30 cellular contexts compared by ENCODE assay signal in the genomic region with DNA sequence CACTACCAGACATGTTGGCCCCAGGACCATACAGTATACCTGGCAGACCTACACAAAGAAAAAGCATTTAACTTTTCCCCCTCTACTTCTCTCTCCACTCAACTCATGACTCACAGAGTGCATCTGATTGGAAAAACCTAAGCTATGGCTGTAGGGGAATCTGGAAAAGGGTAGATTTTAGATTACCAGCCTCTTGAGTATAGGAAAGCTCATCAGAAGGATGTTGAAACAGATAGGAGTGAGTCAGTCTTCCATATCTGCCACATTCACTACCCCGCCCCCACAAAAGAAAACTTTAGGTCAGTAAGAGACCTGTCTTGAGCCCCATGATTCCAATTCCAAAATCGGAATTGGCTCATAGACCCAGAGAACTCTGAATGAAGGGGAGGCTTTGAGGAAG. TPM values are rescaled to one million over a fixed set of nuclear protein-coding genes. Genes with fewer than 3 reads are reported as not detected.
DNase-seq lines count a peak whose midpoint lies in the region; ATAC-seq and TF ChIP-seq lines count a peak whose summit lies in the region.
"Had no signal": no experiment of that assay in that cellular context is flagged by ENCODE, and none has a peak within 500 bp of the region (broad histone marks: within the 10 kb centered on the region; RNA-seq: fewer than 3 reads in every experiment).

No MANE protein-coding gene starts in this region.

- no peak overlapping the region for H2AK5ac ChIP-seq in trophoblast cell (ENCODE audit: low read length)

- H2BK5ac ChIP-seq in trophoblast cell (ENCODE audit: low read depth, low read length, poor library complexity), result no peak overlapping the region

- H3K4me3 ChIP-seq in choroid plexus epithelial cell (ENCODE audit: low read depth, low read length), result no peak overlapping the region
- no peak overlapping the region for H3K4me3 ChIP-seq in trophoblast cell (ENCODE audit: low read depth, low read length)
- H3K4me3 ChIP-seq: cardiac muscle cell, left ventricle myocardium inferior, psoas muscle, SJSA1, tibial artery had no signal

- ATAC-seq in GM21390 (IDR thresholded peaks at IDR 0.05; ENCODE audit: unreplicated experiment) (no peak), HG03196 (IDR thresholded peaks at IDR 0.05; ENCODE audit: unreplicated experiment) (no peak)
- ATAC-seq: activated CD8-positive, alpha-beta memory T cell treated with anti-CD3 and anti-CD28 coated beads, Interleukin-2, amount 10 ng/mL, durations not matched to agents 7 days and 5 days; esophagus mucosa; psoas muscle; stimulated activated naive CD8-positive, alpha-beta T cell treated with anti-CD3 and anti-CD28 coated beads, Interleukin-15, amount 100 ng/mL, for 72 hours; T-cell had no signal

- peak overlapping the region; percentile 8 for H2BK120ac ChIP-seq in trophoblast cell (ENCODE audit: insufficient read depth, low read length, poor library complexity)

- no peak overlapping the region for H4K8ac ChIP-seq in trophoblast cell (ENCODE audit: low read depth, low read length)

- in situ Hi-C loops in ACHN (cut with HindIII; ENCODE audit: low pct_ligation_motif_present, low pct_unique_long_range_greater_than_20kb, low sequenced_read_pairs), result no loop called here

- TF ChIP-seq CTCF in choroid plexus epithelial cell (conservative IDR thresholded peaks at IDR 0.05; ENCODE audit: low read depth, low read length), result no peak

- H3K4me2 ChIP-seq in trophoblast cell (ENCODE audit: low read length), result no peak overlapping the region

- H4K91ac ChIP-seq in trophoblast cell (ENCODE audit: low read depth, low read length), result no peak overlapping the region

- H3K27me3 ChIP-seq in trophoblast cell (ENCODE audit: insufficient read depth, low read length), result no peaks in the 10 kb centered on the region
- H3K27me3 ChIP-seq: cardiac muscle cell had no signal

- H3K79me2 ChIP-seq in trophoblast cell (ENCODE audit: control insufficient read depth, insufficient read depth, low read length, poor library complexity), result no peaks in the 10 kb centered on the region

- no peak overlapping the region for H3K4ac ChIP-seq in trophoblast cell (ENCODE audit: low read depth, low read length)

- H3K36me3 ChIP-seq in trophoblast cell (ENCODE audit: control insufficient read depth in 1 of 2, insufficient read depth in 2 of 2, low read length in 2 of 2), result no peaks in the 10 kb centered on the region
- H3K36me3 ChIP-seq: cardiac muscle cell, left ventricle myocardium inferior, SJSA1, tibial artery had no signal

- DNase-seq in EL (peak; percentile 51), OCI-M1 (lab: John Stamatoyannopoulos, UW) (peak; percentile 9), choroid plexus epithelial cell (ENCODE audit: low read depth) (peak; percentile 35), trophoblast cell (peak in 1 of 2 donors; percentile 5), ACHN (no peak), glomerular visceral epithelial cell (ENCODE audit: extremely low spot score) (no peak)
- DNase-seq: activated CD4-positive, CD25-positive, alpha-beta regulatory T cell; activated CD8-positive, alpha-beta memory T cell treated with anti-CD3 and anti-CD28 coated beads, Interleukin-2, amount 10 ng/mL, durations not matched to agents 7 days and 5 days; activated naive CD4-positive, alpha-beta T cell treated with Interleukin-2 at 50 U/mL for 16 hours; activated T-cell treated with anti-CD3 and anti-CD28 coated beads, Interleukin-2, amount 50 U/mL, for 48 hours; amniotic stem cell; cortex of kidney; GF-D8; left ventricle myocardium inferior; naive B cell; NCI-H2029; NCI-H526 treated with DMSO at 0.1 percent for 48 hours; psoas muscle; small intestine; stimulated activated CD4-positive, alpha-beta T cell treated with anti-CD3 and anti-CD28 coated beads, Interleukin-1b, Interleukin-23, amount 100 ng/mL, for 48 hours; stimulated activated CD8-positive, alpha-beta memory T cell treated with anti-CD3 and anti-CD28 coated beads, Interleukin-4, amount 100 ng/mL, for 48 hours; stimulated activated naive CD8-positive, alpha-beta T cell treated with anti-CD3 and anti-CD28 coated beads, Interleukin-15, amount 100 ng/mL, for 72 hours; T-cell; tibial artery had no signal

- H3K9me3 ChIP-seq in trophoblast cell (ENCODE audit: insufficient read depth, low read depth, low read length), result no peaks in the 10 kb centered on the region
- H3K9me3 ChIP-seq: left ventricle myocardium inferior, psoas muscle, SJSA1, tibial artery had no signal

- no peak overlapping the region for H3K23ac ChIP-seq in trophoblast cell (ENCODE audit: low read length)

- H3K79me1 ChIP-seq in trophoblast cell (ENCODE audit: low read length), result peaks cover 5% of the 10 kb centered on the region

- peaks cover 7 to 9% of the 10 kb centered on the region in 2 experiments for H3K4me1 ChIP-seq in trophoblast cell (ENCODE audit: control insufficient read depth in 1 of 2, insufficient read depth in 2 of 2, low read length in 2 of 2)
- H3K4me1 ChIP-seq: left ventricle myocardium inferior, SJSA1, tibial artery had no signal

- no peak overlapping the region for H3K9ac ChIP-seq in trophoblast cell (ENCODE audit: low read length)

- no CpG with 5 or more reads among the region's 2 CpGs for WGBS in trophoblast cell (ENCODE audit: extremely low coverage, insufficient coverage, insufficient read length)

- no peak overlapping the region for H2BK12ac ChIP-seq in trophoblast cell (ENCODE audit: low read length)

- H3K18ac ChIP-seq in trophoblast cell (ENCODE audit: low read length), result peak overlapping the region; percentile 8

- H3K27ac ChIP-seq in trophoblast cell (ENCODE audit: low read depth, low read length), result peak overlapping the region; percentile 36
- H3K27ac ChIP-seq: cardiac muscle cell, left ventricle myocardium inferior, psoas muscle, SJSA1, tibial artery had no signal

- H2AFZ ChIP-seq in trophoblast cell (ENCODE audit: insufficient read depth, low read length, poor library complexity), result no peak overlapping the region

- no peak overlapping the region for H3K14ac ChIP-seq in trophoblast cell (ENCODE audit: low read length)

- no peak overlapping the region for H4K12ac ChIP-seq in trophoblast cell (ENCODE audit: low read depth, low read length)

RNA-seq across cellular contexts. Expression of a gene that starts 12.3 kb away (rescaled TPM):
- polyA plus RNA-seq in trophoblast cell (2013), result 0.19 TPM in 2 replicates
- polyA plus RNA-seq: BJ, cardiac muscle cell had no signal

RNA-seq across cellular contexts. Expression of a gene that starts 27.1 kb away (rescaled TPM):
- 12.0 and 12.4 TPM in 2 replicates for polyA plus RNA-seq in trophoblast cell (2013)

RNA-seq across cellular contexts. Expression of a gene that starts 31.4 kb away (rescaled TPM):
- 1,394 and 1,458 TPM in 2 replicates for polyA plus RNA-seq in trophoblast cell (2013)

RNA-seq across cellular contexts. Expression of a gene that starts 40.9 kb away (rescaled TPM):
- 0.40 and 0.64 TPM in 2 replicates for polyA plus RNA-seq in trophoblast cell (2013)
- polyA plus RNA-seq: cardiac muscle cell had no signal

RNA-seq across cellular contexts. Expression of a gene that starts 53.0 kb away (rescaled TPM):
- 7.9 and 8.4 TPM in 2 replicates for polyA plus RNA-seq in trophoblast cell (2013)

Comparison
In these comparisons a context has a peak if more than half of its experiments do, and no peak if none do; other contexts are left out.
1. DNase-seq: peak in EL (single experiment), OCI-M1 (single experiment) and choroid plexus epithelial cell (single experiment); none in ACHN (single experiment) and glomerular visceral epithelial cell (single experiment).